8 cellular contexts compared by ENCODE assay signal in the genomic region with DNA sequence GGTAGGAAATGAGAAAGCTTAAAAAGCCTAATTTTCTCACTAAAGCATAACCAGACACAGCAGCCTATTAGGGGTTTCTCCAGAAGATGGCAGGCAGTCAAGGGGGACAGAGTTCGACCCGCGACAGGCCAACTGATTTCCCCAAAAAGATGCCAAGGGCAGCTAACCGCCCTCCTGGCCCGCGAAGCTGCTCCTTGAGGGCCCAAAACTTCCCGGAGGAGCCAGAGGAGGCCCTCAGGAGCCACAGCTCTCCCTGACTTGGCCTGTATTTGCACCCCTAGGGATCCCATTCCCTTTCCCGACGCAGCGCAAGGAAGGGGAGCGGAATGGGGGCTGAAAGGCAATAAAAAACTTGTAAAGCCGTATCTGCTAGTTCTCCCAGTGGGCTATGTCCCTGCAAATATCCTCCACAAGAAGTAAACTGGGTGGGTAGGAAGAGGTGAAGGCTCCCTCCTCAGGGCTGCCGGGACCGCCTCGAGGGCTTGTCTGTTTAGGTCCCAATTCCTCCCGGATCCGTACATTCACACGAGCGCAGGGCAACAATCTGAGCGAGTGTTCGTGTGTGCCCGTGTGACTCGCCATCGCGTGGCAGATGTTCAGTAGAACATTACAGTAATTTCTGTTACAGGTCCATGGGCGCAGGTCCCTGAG. TPM values are rescaled to one million over a fixed set of nuclear protein-coding genes. Genes with fewer than 3 reads are reported as not detected.
DNase-seq lines count a peak whose midpoint lies in the region; ATAC-seq and TF ChIP-seq lines count a peak whose summit lies in the region.

No MANE protein-coding gene starts in this region.

- H3K4me3 ChIP-seq in AG10803 (ENCODE audit: low read length) (peak overlapping the region; percentile 94), MG63 (peak overlapping the region; percentile 96), colonic mucosa (peak overlapping the region; percentile 95)

- H3K36me3 Mint-ChIP-seq in mesothelial cell of epicardium = no peaks in the 10 kb centered on the region

- intact Hi-C loops in colonic mucosa (cut with DNase I) = no loop called here

- peak overlapping the region; percentile 97 for H3K4me3 Mint-ChIP-seq in mesothelial cell of epicardium

- H3K9me3 Mint-ChIP-seq in mesothelial cell of epicardium = no peaks in the 10 kb centered on the region

- H3K27ac ChIP-seq in colonic mucosa = peak overlapping the region; percentile 95

- peak; percentile 0 for ATAC-seq in GM19438 (IDR thresholded peaks at IDR 0.05; ENCODE audit: low read depth, unreplicated experiment)

- H3K27me3 ChIP-seq in MG63 = no peaks in the 10 kb centered on the region
- no peaks in the 10 kb centered on the region for H3K27me3 ChIP-seq in colonic mucosa

- in situ Hi-C loops in ACHN (cut with HindIII; ENCODE audit: low pct_ligation_motif_present, low pct_unique_long_range_greater_than_20kb, low sequenced_read_pairs) = no loop called here

- DNase-seq in AG10803 (ENCODE audit: low read depth) (no peak), MG63 (peak; percentile 11), colonic mucosa (no peak), mesothelial cell of epicardium (ENCODE audit: low spot score in 2 of 2, unreplicated experiment in 2 of 2) (no peak), NCI-H1694 treated with DMSO at 0.1 percent for 48 hours (lab: John Stamatoyannopoulos, UW) (no peak), ACHN (no peak), C1 segment of cervical spinal cord (lab: John Stamatoyannopoulos, UW) (no peak)

- peak overlapping the region; percentile 81 to 87 for H3K9ac ChIP-seq in colonic mucosa (ENCODE audit: low read depth in 2 of 2, low read length in 2 of 2)

- H3K4me1 ChIP-seq in colonic mucosa = peaks cover 4% of the 10 kb centered on the region

- H3K27me3 Mint-ChIP-seq in mesothelial cell of epicardium (ENCODE audit: low read depth) = peaks cover under 1% of the 10 kb centered on the region

- TF ChIP-seq CTCF in AG10803 (conservative IDR thresholded peaks at IDR 0.05; ENCODE audit: low read length) (no peak), colonic mucosa (IDR thresholded peaks at IDR 0.05) (no peak), mesothelial cell of epicardium (IDR thresholded peaks at IDR 0.05; ENCODE audit: unreplicated experiment) (no peak)

- H3K27ac Mint-ChIP-seq in mesothelial cell of epicardium = peak overlapping the region; percentile 99

- H3K4me1 Mint-ChIP-seq in mesothelial cell of epicardium = peaks cover 50% of the 10 kb centered on the region

- H3K9me3 ChIP-seq in MG63 (no peaks in the 10 kb centered on the region), colonic mucosa (no peaks in the 10 kb centered on the region)

- no peaks in the 10 kb centered on the region; the same call in 1 of the 2 replicates for H3K36me3 ChIP-seq in MG63
- no peaks in the 10 kb centered on the region for H3K36me3 ChIP-seq in colonic mucosa

RNA-seq across cellular contexts. Expression of a gene that starts 0.8 kb away (rescaled TPM):
- 46.8 and 82.8 TPM in 2 replicates for total RNA-seq in MG63 (2014; rRNA removed; shearing (Covaris generic); ENCODE audit: low replicate concordance)
- 10 to 100 TPM; 55.6 to 68.4 TPM for total RNA-seq in colonic mucosa
- total RNA-seq in mesothelial cell of epicardium = 90.5 to 98.4 TPM (median 96.2 TPM) in 3 replicates
